Comparison of ENCODE assay signal across 1 cellular context in the genomic region with DNA sequence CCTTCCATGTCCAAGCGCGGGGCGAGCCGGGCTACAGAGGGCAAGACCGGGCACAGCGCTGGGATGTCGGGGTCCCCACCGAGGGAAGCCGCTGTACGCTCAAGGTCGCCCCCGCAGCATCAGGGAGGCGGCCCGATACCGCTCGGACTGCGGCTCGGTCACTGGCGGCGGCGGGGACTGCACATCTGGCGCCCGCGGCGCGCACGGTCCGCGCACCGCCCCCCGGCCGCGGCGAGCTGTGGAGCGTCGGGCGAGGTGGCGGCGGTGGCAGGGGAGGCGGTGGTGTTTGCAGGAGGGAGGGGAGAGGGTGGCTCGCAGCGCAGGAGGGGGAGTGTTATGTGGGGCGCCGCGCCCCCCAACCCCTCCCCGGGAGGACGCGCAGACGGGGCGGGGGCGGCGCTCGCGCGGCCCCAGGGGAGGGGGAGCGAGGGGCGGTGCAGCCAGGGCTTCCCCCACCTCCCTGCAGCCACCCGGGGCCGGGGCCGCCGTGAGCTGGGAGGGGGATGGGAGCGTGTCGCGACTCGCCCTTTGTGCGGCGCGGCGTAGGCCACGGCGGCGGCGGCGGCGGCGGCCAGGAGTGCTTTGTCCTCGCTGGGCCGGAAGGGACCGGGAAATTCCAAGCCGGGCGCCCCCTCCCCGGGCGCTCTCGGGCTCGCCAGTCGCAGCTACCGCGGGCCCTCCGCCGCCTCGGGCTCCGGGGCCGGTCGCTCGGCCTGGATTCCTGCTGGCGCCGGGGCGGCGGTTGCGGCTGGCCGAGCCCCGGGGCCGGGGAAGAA.
A peak's percentile ranks its signal among the peaks of the same experiment; 100 is the strongest.
TF ChIP-seq lines count a peak whose summit lies in the region.

A gene (minus strand): TSS at position 309 of the 776 bp plus-strand sequence. CDS start 301 bp downstream, at position 8.

TF ChIP-seq in HepG2, 621 proteins besides CTCF, POLR2A, EP300 and RAD21 (continued from another document and continues in another):
- TF ChIP-seq, protein P1, sequence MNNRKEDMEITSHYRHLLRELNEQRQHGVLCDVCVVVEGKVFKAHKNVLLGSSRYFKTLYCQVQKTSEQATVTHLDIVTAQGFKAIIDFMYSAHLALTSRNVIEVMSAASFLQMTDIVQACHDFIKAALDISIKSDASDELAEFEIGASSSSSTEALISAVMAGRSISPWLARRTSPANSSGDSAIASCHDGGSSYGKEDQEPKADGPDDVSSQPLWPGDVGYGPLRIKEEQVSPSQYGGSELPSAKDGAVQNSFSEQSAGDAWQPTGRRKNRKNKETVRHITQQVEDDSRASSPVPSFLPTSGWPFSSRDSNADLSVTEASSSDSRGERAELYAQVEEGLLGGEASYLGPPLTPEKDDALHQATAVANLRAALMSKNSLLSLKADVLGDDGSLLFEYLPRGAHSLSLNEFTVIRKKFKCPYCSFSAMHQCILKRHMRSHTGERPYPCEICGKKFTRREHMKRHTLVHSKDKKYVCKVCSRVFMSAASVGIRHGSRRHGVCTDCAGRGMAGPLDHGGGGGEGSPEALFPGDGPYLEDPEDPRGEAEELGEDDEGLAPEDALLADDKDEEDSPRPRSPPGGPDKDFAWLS (CRISPR knock-in tag; IDR thresholded peaks at IDR 0.05; ENCODE audit: borderline replicate concordance): no peak
- TF ChIP-seq ZNF703 (CRISPR knock-in tag; IDR thresholded peaks at IDR 0.05; ENCODE audit: borderline replicate concordance) (no peak), NFATC3 (CRISPR knock-in tag; IDR thresholded peaks at IDR 0.05) (no peak), ZNF331 (CRISPR knock-in tag; IDR thresholded peaks at IDR 0.05) (no peak), ZNF333 (CRISPR knock-in tag; IDR thresholded peaks at IDR 0.05; ENCODE audit: borderline replicate concordance) (no peak), PAWR (CRISPR knock-in tag; IDR thresholded peaks at IDR 0.05; ENCODE audit: borderline replicate concordance) (no peak), SMC3 (IDR thresholded peaks at IDR 0.05; ENCODE audit: low read length) (no peak), ZFAT (CRISPR knock-in tag; conservative IDR thresholded peaks at IDR 0.05) (no peak), RORA (CRISPR knock-in tag; IDR thresholded peaks at IDR 0.05) (no peak), ZNF205 (CRISPR knock-in tag; IDR thresholded peaks at IDR 0.05) (no peak), SMARCE1 (IDR thresholded peaks at IDR 0.05; ENCODE audit: borderline replicate concordance) (no peak), TAF15 (IDR thresholded peaks at IDR 0.05; ENCODE audit: low read depth, low read length, poor library complexity, severe bottlenecking) (no peak), SAFB2 (CRISPR knock-in tag; IDR thresholded peaks at IDR 0.05; ENCODE audit: borderline replicate concordance, low read depth) (0 out of 2 replicates have a peak, but pooled peaks have one; percentile 19), NONO (IDR thresholded peaks at IDR 0.05) (no peak), NONO (CRISPR knock-in tag; conservative IDR thresholded peaks at IDR 0.05) (no peak; the same call in 1 of the 2 replicates), ZNF33B (CRISPR knock-in tag; IDR thresholded peaks at IDR 0.05) (no peak), ZBTB42 (CRISPR knock-in tag; IDR thresholded peaks at IDR 0.05) (no peak), HNF4G (IDR thresholded peaks at IDR 0.05; ENCODE audit: borderline replicate concordance, low read depth, low read length) (no peak), HNF4G (CRISPR knock-in tag; IDR thresholded peaks at IDR 0.05; ENCODE audit: borderline replicate concordance, low read depth) (no peak), MBNL3 (CRISPR knock-in tag; conservative IDR thresholded peaks at IDR 0.05) (no peak), ZNF777 (CRISPR knock-in tag; IDR thresholded peaks at IDR 0.05) (peak; percentile 91), BHLHE40 (IDR thresholded peaks at IDR 0.05; ENCODE audit: low read length) (no peak), ZNF766 (CRISPR knock-in tag; IDR thresholded peaks at IDR 0.05; ENCODE audit: borderline replicate concordance) (no peak), ZSCAN25 (CRISPR knock-in tag; IDR thresholded peaks at IDR 0.05) (peak; percentile 95), SRSF4 (IDR thresholded peaks at IDR 0.05; ENCODE audit: low read depth, low read length, poor library complexity, severe bottlenecking) (no peak), NCOA1 (CRISPR knock-in tag; IDR thresholded peaks at IDR 0.05) (no peak), KLF16 (CRISPR knock-in tag; IDR thresholded peaks at IDR 0.05) (no peak)
- TF ChIP-seq, protein P2, sequence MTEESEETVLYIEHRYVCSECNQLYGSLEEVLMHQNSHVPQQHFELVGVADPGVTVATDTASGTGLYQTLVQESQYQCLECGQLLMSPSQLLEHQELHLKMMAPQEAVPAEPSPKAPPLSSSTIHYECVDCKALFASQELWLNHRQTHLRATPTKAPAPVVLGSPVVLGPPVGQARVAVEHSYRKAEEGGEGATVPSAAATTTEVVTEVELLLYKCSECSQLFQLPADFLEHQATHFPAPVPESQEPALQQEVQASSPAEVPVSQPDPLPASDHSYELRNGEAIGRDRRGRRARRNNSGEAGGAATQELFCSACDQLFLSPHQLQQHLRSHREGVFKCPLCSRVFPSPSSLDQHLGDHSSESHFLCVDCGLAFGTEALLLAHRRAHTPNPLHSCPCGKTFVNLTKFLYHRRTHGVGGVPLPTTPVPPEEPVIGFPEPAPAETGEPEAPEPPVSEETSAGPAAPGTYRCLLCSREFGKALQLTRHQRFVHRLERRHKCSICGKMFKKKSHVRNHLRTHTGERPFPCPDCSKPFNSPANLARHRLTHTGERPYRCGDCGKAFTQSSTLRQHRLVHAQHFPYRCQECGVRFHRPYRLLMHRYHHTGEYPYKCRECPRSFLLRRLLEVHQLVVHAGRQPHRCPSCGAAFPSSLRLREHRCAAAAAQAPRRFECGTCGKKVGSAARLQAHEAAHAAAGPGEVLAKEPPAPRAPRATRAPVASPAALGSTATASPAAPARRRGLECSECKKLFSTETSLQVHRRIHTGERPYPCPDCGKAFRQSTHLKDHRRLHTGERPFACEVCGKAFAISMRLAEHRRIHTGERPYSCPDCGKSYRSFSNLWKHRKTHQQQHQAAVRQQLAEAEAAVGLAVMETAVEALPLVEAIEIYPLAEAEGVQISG (CRISPR knock-in tag; IDR thresholded peaks at IDR 0.05): peak; percentile 31; the same call in 1 of the 2 replicates
- TF ChIP-seq, protein P3, sequence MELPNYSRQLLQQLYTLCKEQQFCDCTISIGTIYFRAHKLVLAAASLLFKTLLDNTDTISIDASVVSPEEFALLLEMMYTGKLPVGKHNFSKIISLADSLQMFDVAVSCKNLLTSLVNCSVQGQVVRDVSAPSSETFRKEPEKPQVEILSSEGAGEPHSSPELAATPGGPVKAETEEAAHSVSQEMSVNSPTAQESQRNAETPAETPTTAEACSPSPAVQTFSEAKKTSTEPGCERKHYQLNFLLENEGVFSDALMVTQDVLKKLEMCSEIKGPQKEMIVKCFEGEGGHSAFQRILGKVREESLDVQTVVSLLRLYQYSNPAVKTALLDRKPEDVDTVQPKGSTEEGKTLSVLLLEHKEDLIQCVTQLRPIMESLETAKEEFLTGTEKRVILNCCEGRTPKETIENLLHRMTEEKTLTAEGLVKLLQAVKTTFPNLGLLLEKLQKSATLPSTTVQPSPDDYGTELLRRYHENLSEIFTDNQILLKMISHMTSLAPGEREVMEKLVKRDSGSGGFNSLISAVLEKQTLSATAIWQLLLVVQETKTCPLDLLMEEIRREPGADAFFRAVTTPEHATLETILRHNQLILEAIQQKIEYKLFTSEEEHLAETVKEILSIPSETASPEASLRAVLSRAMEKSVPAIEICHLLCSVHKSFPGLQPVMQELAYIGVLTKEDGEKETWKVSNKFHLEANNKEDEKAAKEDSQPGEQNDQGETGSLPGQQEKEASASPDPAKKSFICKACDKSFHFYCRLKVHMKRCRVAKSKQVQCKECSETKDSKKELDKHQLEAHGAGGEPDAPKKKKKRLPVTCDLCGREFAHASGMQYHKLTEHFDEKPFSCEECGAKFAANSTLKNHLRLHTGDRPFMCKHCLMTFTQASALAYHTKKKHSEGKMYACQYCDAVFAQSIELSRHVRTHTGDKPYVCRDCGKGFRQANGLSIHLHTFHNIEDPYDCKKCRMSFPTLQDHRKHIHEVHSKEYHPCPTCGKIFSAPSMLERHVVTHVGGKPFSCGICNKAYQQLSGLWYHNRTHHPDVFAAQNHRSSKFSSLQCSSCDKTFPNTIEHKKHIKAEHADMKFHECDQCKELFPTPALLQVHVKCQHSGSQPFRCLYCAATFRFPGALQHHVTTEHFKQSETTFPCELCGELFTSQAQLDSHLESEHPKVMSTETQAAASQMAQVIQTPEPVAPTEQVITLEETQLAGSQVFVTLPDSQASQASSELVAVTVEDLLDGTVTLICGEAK (IDR thresholded peaks at IDR 0.05): no peak
- TF ChIP-seq, protein P3 (CRISPR knock-in tag; IDR thresholded peaks at IDR 0.05): no peak
- TF ChIP-seq, protein P4, sequence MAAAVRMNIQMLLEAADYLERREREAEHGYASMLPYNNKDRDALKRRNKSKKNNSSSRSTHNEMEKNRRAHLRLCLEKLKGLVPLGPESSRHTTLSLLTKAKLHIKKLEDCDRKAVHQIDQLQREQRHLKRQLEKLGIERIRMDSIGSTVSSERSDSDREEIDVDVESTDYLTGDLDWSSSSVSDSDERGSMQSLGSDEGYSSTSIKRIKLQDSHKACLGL (CRISPR knock-in tag; IDR thresholded peaks at IDR 0.05): 0 out of 2 replicates have a peak, but pooled peaks have one; percentile 16
- TF ChIP-seq, protein P5, sequence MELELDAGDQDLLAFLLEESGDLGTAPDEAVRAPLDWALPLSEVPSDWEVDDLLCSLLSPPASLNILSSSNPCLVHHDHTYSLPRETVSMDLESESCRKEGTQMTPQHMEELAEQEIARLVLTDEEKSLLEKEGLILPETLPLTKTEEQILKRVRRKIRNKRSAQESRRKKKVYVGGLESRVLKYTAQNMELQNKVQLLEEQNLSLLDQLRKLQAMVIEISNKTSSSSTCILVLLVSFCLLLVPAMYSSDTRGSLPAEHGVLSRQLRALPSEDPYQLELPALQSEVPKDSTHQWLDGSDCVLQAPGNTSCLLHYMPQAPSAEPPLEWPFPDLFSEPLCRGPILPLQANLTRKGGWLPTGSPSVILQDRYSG (CRISPR knock-in tag; IDR thresholded peaks at IDR 0.05): 0 out of 2 replicates have a peak, but pooled peaks have one; percentile 12
- TF ChIP-seq, protein P6, sequence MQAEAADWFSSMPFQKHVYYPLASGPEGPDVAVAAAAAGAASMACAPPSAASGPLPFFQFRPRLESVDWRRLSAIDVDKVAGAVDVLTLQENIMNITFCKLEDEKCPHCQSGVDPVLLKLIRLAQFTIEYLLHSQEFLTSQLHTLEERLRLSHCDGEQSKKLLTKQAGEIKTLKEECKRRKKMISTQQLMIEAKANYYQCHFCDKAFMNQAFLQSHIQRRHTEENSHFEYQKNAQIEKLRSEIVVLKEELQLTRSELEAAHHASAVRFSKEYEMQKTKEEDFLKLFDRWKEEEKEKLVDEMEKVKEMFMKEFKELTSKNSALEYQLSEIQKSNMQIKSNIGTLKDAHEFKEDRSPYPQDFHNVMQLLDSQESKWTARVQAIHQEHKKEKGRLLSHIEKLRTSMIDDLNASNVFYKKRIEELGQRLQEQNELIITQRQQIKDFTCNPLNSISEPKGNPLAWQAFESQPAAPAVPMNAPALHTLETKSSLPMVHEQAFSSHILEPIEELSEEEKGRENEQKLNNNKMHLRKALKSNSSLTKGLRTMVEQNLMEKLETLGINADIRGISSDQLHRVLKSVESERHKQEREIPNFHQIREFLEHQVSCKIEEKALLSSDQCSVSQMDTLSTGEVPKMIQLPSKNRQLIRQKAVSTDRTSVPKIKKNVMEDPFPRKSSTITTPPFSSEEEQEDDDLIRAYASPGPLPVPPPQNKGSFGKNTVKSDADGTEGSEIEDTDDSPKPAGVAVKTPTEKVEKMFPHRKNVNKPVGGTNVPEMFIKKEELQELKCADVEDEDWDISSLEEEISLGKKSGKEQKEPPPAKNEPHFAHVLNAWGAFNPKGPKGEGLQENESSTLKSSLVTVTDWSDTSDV (CRISPR knock-in tag; IDR thresholded peaks at IDR 0.05): no peak
- TF ChIP-seq, protein P7, sequence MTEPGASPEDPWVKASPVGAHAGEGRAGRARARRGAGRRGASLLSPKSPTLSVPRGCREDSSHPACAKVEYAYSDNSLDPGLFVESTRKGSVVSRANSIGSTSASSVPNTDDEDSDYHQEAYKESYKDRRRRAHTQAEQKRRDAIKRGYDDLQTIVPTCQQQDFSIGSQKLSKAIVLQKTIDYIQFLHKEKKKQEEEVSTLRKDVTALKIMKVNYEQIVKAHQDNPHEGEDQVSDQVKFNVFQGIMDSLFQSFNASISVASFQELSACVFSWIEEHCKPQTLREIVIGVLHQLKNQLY (CRISPR knock-in tag; IDR thresholded peaks at IDR 0.05): no peak
- TF ChIP-seq, protein P8, sequence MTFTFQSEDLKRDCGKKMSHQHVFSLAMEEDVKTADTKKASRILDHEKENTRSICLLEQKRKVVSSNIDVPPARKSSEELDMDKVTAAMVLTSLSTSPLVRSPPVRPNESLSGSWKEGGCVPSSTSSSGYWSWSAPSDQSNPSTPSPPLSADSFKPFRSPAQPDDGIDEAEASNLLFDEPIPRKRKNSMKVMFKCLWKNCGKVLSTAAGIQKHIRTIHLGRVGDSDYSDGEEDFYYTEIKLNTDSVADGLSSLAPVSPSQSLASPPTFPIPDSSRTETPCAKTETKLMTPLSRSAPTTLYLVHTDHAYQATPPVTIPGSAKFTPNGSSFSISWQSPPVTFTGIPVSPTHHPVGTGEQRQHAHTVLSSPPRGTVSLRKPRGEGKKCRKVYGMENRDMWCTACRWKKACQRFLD (CRISPR knock-in tag; IDR thresholded peaks at IDR 0.05; ENCODE audit: borderline replicate concordance): no peak
